ENCODE assay signal across 8 cellular contexts in genomic region chr2:160491922-160492371, GRCh38. TPM values are rescaled to one million over a fixed set of nuclear protein-coding genes. Genes with fewer than 3 reads are reported as not detected.
DNase-seq lines count a peak whose midpoint lies in the region; ATAC-seq and TF ChIP-seq lines count a peak whose summit lies in the region.

No MANE protein-coding gene starts in this region.

- H3K4me3 Mint-ChIP-seq in stimulated activated naive CD8-positive, alpha-beta T cell treated with anti-CD3 and anti-CD28 coated beads, Interleukin-15, Interleukin-2, amounts not matched to agents 100 ng/mL and 50 ng/mL, for 24 hours = peak overlapping the region; percentile 90

- H3K4me3 ChIP-seq in thoracic aorta = peak overlapping the region; percentile 99

- no peak for DNase-seq in stimulated activated naive CD8-positive, alpha-beta T cell treated with anti-CD3 and anti-CD28 coated beads, Interleukin-15, Interleukin-2, amounts not matched to agents 100 U/mL and 50 U/mL, for 24 hours
- DNase-seq in astrocyte of the hippocampus (ENCODE audit: low read depth, low spot score) = peak; percentile 74
- peak; percentile 69 for DNase-seq in kidney tubule cell (ENCODE audit: low spot score)
- DNase-seq in thoracic aorta (ENCODE audit: low spot score) = no peak
- DNase-seq in putamen (ENCODE audit: low spot score) = no peak
- DNase-seq in activated CD4-positive, alpha-beta T cell treated with anti-CD3 and anti-CD28 coated beads for 1 hour = no peak
- no peak for DNase-seq in T-helper 9 cell

- ATAC-seq in stimulated activated naive CD8-positive, alpha-beta T cell treated with anti-CD3 and anti-CD28 coated beads, Interleukin-15, Interleukin-2, amounts not matched to agents 100 U/mL and 50 U/mL, for 24 hours = no peak
- ATAC-seq in thoracic aorta (ENCODE audit: insufficient number of reproducible peaks, low FRiP score, low read depth) = peak; percentile 34

- H3K36me3 Mint-ChIP-seq in stimulated activated naive CD8-positive, alpha-beta T cell treated with anti-CD3 and anti-CD28 coated beads, Interleukin-15, Interleukin-2, amounts not matched to agents 100 ng/mL and 50 ng/mL, for 24 hours (ENCODE audit: low read depth) = no peaks in the 10 kb centered on the region

- H3K9me3 Mint-ChIP-seq in stimulated activated naive CD8-positive, alpha-beta T cell treated with anti-CD3 and anti-CD28 coated beads, Interleukin-15, Interleukin-2, amounts not matched to agents 100 ng/mL and 50 ng/mL, for 24 hours = no peaks in the 10 kb centered on the region

- H3K36me3 ChIP-seq in thoracic aorta = no peaks in the 10 kb centered on the region

- TF ChIP-seq CTCF in thoracic aorta (IDR thresholded peaks at IDR 0.05) = no peak

- H3K9me3 ChIP-seq in thoracic aorta = no peaks in the 10 kb centered on the region

- peak overlapping the region; percentile 84 for H3K27ac Mint-ChIP-seq in stimulated activated naive CD8-positive, alpha-beta T cell treated with anti-CD3 and anti-CD28 coated beads, Interleukin-15, Interleukin-2, amounts not matched to agents 100 ng/mL and 50 ng/mL, for 24 hours

- H3K27me3 Mint-ChIP-seq in stimulated activated naive CD8-positive, alpha-beta T cell treated with anti-CD3 and anti-CD28 coated beads, Interleukin-15, Interleukin-2, amounts not matched to agents 100 ng/mL and 50 ng/mL, for 24 hours = no peaks in the 10 kb centered on the region

- H3K27ac ChIP-seq in thoracic aorta = peak overlapping the region; percentile 91 to 97

- H3K4me1 ChIP-seq in thoracic aorta (ENCODE audit: control insufficient read depth in 1 of 2, low read depth in 2 of 2) = peaks cover 16 to 47% of the 10 kb centered on the region in 2 donors

- H3K4me1 Mint-ChIP-seq in stimulated activated naive CD8-positive, alpha-beta T cell treated with anti-CD3 and anti-CD28 coated beads, Interleukin-15, Interleukin-2, amounts not matched to agents 100 ng/mL and 50 ng/mL, for 24 hours (ENCODE audit: low read depth) = peaks cover 73% of the 10 kb centered on the region

- no peaks in the 10 kb centered on the region for H3K27me3 ChIP-seq in thoracic aorta (replicated peaks; ENCODE audit: insufficient read depth)

RNA-seq across cellular contexts. Expression of gene RBMS1, which starts 1.7 kb away (rescaled TPM):
- total RNA-seq in thoracic aorta = 100 to 1,000 TPM in 1 of 2 donors, 10 to 100 TPM in 1; 98.7 to 179 TPM

Comparison
In these comparisons a context has a peak if more than half of its experiments do, and no peak if none do; other contexts are left out.
1. DNase-seq: peak in astrocyte of the hippocampus (single experiment) and kidney tubule cell (single experiment); none in stimulated activated naive CD8-positive, alpha-beta T cell treated with anti-CD3 and anti-CD28 coated beads, Interleukin-15, Interleukin-2, amounts not matched to agents 100 U/mL and 50 U/mL, for 24 hours (single experiment), thoracic aorta (single experiment), putamen (single experiment), activated CD4-positive, alpha-beta T cell treated with anti-CD3 and anti-CD28 coated beads for 1 hour (single experiment) and T-helper 9 cell (single experiment).